Comparison of ENCODE assay signal across 10 cellular contexts in genomic region chr19:17090501-17091074, GRCh38. TPM values are rescaled to one million over a fixed set of nuclear protein-coding genes. Genes with fewer than 3 reads are reported as not detected.
DNase-seq lines count a peak whose midpoint lies in the region; ATAC-seq and TF ChIP-seq lines count a peak whose summit lies in the region.
"Had no signal": no experiment of that assay in that cellular context is flagged by ENCODE, and none has a peak within 500 bp of the region (broad histone marks: within the 10 kb centered on the region; RNA-seq: fewer than 3 reads in every experiment).

No MANE protein-coding gene starts in this region.

- H2BK15ac ChIP-seq in neuronal stem cell (ENCODE audit: low read length): no peak overlapping the region

- no peak overlapping the region for H3K4me2 ChIP-seq in neuronal stem cell (ENCODE audit: insufficient read depth, low read length, poor library complexity, severe bottlenecking)

- H3K18ac ChIP-seq in neuronal stem cell (ENCODE audit: low read length): no peak overlapping the region

- WGBS in suprapubic skin: 77% methylated on average over 13 of the region's 13 CpGs
- WGBS in neuronal stem cell (ENCODE audit: extremely low coverage in 2 of 2, insufficient read length in 2 of 2, insufficient replicate concordance in 1 of 2), 2 donors: no CpG with 5 or more reads among the region's 13 CpGs
- WGBS in aorta, 2 donors: 87 to 94% methylated on average over 13 of the region's 13 CpGs

- TF ChIP-seq CTCF in left lung (IDR thresholded peaks at IDR 0.05) (no peak), suprapubic skin (IDR thresholded peaks at IDR 0.05) (no peak)

- H3K14ac ChIP-seq in neuronal stem cell (ENCODE audit: low read length): no peak overlapping the region

- no peak overlapping the region for H2AFZ ChIP-seq in neuronal stem cell (ENCODE audit: low read length)

- H2BK5ac ChIP-seq in neuronal stem cell (ENCODE audit: low read length): no peak overlapping the region

- H3K23ac ChIP-seq in neuronal stem cell (ENCODE audit: low read depth, low read length, poor library complexity): no peak overlapping the region

- no peak overlapping the region for H2AK5ac ChIP-seq in neuronal stem cell (ENCODE audit: low read depth, low read length)

- ATAC-seq in activated CD4-positive, CD25-positive, alpha-beta regulatory T cell treated with anti-CD3 and anti-CD28 coated beads, Interleukin-2, amount 50 U/mL, for 24 hours: peak; percentile 90 to 95
- peak; percentile 51 for ATAC-seq in left lung
- ATAC-seq in HG02571 (IDR thresholded peaks at IDR 0.05; ENCODE audit: unreplicated experiment): no peak
- no peak for ATAC-seq in aorta (ENCODE audit: low FRiP score)

- no peak for DNase-seq in activated CD4-positive, CD25-positive, alpha-beta regulatory T cell treated with anti-CD3 and anti-CD28 coated beads, Interleukin-2, amount 50 U/mL, for 72 hours
- DNase-seq in activated T-helper 1 cell treated with anti-CD3 and anti-CD28 coated beads, Interleukin-12 subunit alpha, Interleukin-12 subunit beta, Interleukin-2, Interleukin-4 antibody, amounts not matched to agents 30 ng/mL and 10 ng/mL and 1 ng/mL, durations not matched to agents 14 hours and 24 hours and 36 hours (ENCODE audit: low spot score): no peak
- DNase-seq in left lung: no peak
- no peak for DNase-seq in suprapubic skin (ENCODE audit: low spot score in 2 of 2)
- DNase-seq in neuronal stem cell (ENCODE audit: low spot score): no peak
- DNase-seq in aorta: no peak
- DNase-seq: ACHN, NCI-H1417 treated with DMSO at 0.1 percent for 48 hours had no signal

- peak overlapping the region; percentile 70 for H3K27ac Mint-ChIP-seq in activated T-helper 1 cell treated with anti-CD3 and anti-CD28 coated beads, Interleukin-12 subunit alpha, Interleukin-12 subunit beta, Interleukin-2, Interleukin-4 antibody, amounts not matched to agents 30 ng/mL and 10 ng/mL and 1 ng/mL, durations not matched to agents 14 hours and 24 hours and 36 hours

- no peak for TF ChIP-seq POLR2A in suprapubic skin (IDR thresholded peaks at IDR 0.05)

- intact Hi-C loops in activated T-helper 1 cell treated with anti-CD3 and anti-CD28 coated beads, Interleukin-12 subunit alpha, Interleukin-12 subunit beta, Interleukin-2, Interleukin-4 antibody, amounts not matched to agents 30 ng/mL and 10 ng/mL and 1 ng/mL, durations not matched to agents 14 hours and 24 hours and 36 hours (cut with micrococcal nuclease): no loop called here
- intact Hi-C loops in left lung (cut with DNase I): no loop called here
- intact Hi-C loops in aorta (cut with DNase I): no loop called here

- H3K4me1 ChIP-seq in left lung (peaks cover 18 to 73% of the 10 kb centered on the region in 2 donors), suprapubic skin (peaks cover 30% of the 10 kb centered on the region), neuronal stem cell (ENCODE audit: control insufficient read depth in 2 of 2, insufficient read depth in 1 of 2, low read depth in 1 of 2, low read length in 2 of 2) (peaks cover 0 to 3% of the 10 kb centered on the region in 2 donors), aorta (ENCODE audit: control insufficient read depth in 1 of 2, insufficient read depth in 2 of 2, low read length in 2 of 2) (no peaks in the 10 kb centered on the region)

- peaks cover 11% of the 10 kb centered on the region for H3K79me1 ChIP-seq in neuronal stem cell (ENCODE audit: low read depth, low read length)

- H3K4me1 Mint-ChIP-seq in activated T-helper 1 cell treated with anti-CD3 and anti-CD28 coated beads, Interleukin-12 subunit alpha, Interleukin-12 subunit beta, Interleukin-2, Interleukin-4 antibody, amounts not matched to agents 30 ng/mL and 10 ng/mL and 1 ng/mL, durations not matched to agents 14 hours and 24 hours and 36 hours (ENCODE audit: low read depth): peaks cover 27% of the 10 kb centered on the region

- H3K9me3 ChIP-seq in left lung (no peaks in the 10 kb centered on the region), suprapubic skin (no peaks in the 10 kb centered on the region), neuronal stem cell (replicated peaks in 1 of 2; ENCODE audit: control insufficient read depth in 2 of 2, insufficient read depth in 1 of 2, low read depth in 1 of 2, low read length in 2 of 2) (peaks cover 4 to 16% of the 10 kb centered on the region in 2 donors), aorta (ENCODE audit: control insufficient read depth, low read length) (no peaks in the 10 kb centered on the region)

- H3K27ac ChIP-seq in left lung (peak overlapping the region; percentile 42 to 87), suprapubic skin (peak overlapping the region; percentile 34), neuronal stem cell (replicated peaks; ENCODE audit: low read length) (no peak overlapping the region), aorta (ENCODE audit: low read depth in 1 of 2, low read length in 2 of 2) (peak overlapping the region in 1 of 2 donors; percentile 50)

- H3K27me3 ChIP-seq in left lung (no peaks in the 10 kb centered on the region), suprapubic skin (no peaks in the 10 kb centered on the region), neuronal stem cell (ENCODE audit: control insufficient read depth in 3 of 3, insufficient read depth in 3 of 3, low read depth in 1 of 3, low read length in 3 of 3) (no peaks in the 10 kb centered on the region), aorta (ENCODE audit: control insufficient read depth in 1 of 2, insufficient read depth in 2 of 2, low read length in 1 of 2) (no peaks in the 10 kb centered on the region)

- H3K36me3 Mint-ChIP-seq in activated T-helper 1 cell treated with anti-CD3 and anti-CD28 coated beads, Interleukin-12 subunit alpha, Interleukin-12 subunit beta, Interleukin-2, Interleukin-4 antibody, amounts not matched to agents 30 ng/mL and 10 ng/mL and 1 ng/mL, durations not matched to agents 14 hours and 24 hours and 36 hours (ENCODE audit: low read depth): peaks cover 12% of the 10 kb centered on the region

- H2BK12ac ChIP-seq in neuronal stem cell (ENCODE audit: low read length): no peak overlapping the region

- H3K36me3 ChIP-seq in left lung (peaks cover 0 to 13% of the 10 kb centered on the region in 2 donors), suprapubic skin (peaks cover 9% of the 10 kb centered on the region), neuronal stem cell (replicated peaks in 1 of 2; ENCODE audit: control insufficient read depth in 2 of 2, insufficient read depth in 2 of 2, low read length in 2 of 2) (peaks cover 5 to 53% of the 10 kb centered on the region in 2 donors), aorta (ENCODE audit: control insufficient read depth in 1 of 2, insufficient read depth in 2 of 2, low read length in 1 of 2) (no peaks in the 10 kb centered on the region)

- no peak for TF ChIP-seq EP300 in suprapubic skin (IDR thresholded peaks at IDR 0.05)

- no peak overlapping the region for H2BK120ac ChIP-seq in neuronal stem cell (ENCODE audit: low read depth, low read length)

- H3K9me3 Mint-ChIP-seq in activated T-helper 1 cell treated with anti-CD3 and anti-CD28 coated beads, Interleukin-12 subunit alpha, Interleukin-12 subunit beta, Interleukin-2, Interleukin-4 antibody, amounts not matched to agents 30 ng/mL and 10 ng/mL and 1 ng/mL, durations not matched to agents 14 hours and 24 hours and 36 hours: no peaks in the 10 kb centered on the region

- H3K4me3 Mint-ChIP-seq in activated T-helper 1 cell treated with anti-CD3 and anti-CD28 coated beads, Interleukin-12 subunit alpha, Interleukin-12 subunit beta, Interleukin-2, Interleukin-4 antibody, amounts not matched to agents 30 ng/mL and 10 ng/mL and 1 ng/mL, durations not matched to agents 14 hours and 24 hours and 36 hours: peak overlapping the region; percentile 39

- no peak overlapping the region for H4K8ac ChIP-seq in neuronal stem cell (ENCODE audit: low read depth, low read length)

- no peak overlapping the region for H4K91ac ChIP-seq in neuronal stem cell (ENCODE audit: low read depth, low read length, poor library complexity)

- H3K4ac ChIP-seq in neuronal stem cell (ENCODE audit: low read length): no peak overlapping the region

- no peak overlapping the region for H3K4me3 ChIP-seq in left lung
- no peak overlapping the region for H3K4me3 ChIP-seq in suprapubic skin
- H3K4me3 ChIP-seq in neuronal stem cell (ENCODE audit: low read length in 2 of 2): no peak overlapping the region
- H3K4me3 ChIP-seq in aorta (ENCODE audit: low read length in 2 of 2): no peak overlapping the region

- no peak overlapping the region for H3K9ac ChIP-seq in neuronal stem cell (ENCODE audit: low read depth, low read length, poor library complexity)

- no peaks in the 10 kb centered on the region for H3K27me3 Mint-ChIP-seq in activated T-helper 1 cell treated with anti-CD3 and anti-CD28 coated beads, Interleukin-12 subunit alpha, Interleukin-12 subunit beta, Interleukin-2, Interleukin-4 antibody, amounts not matched to agents 30 ng/mL and 10 ng/mL and 1 ng/mL, durations not matched to agents 14 hours and 24 hours and 36 hours (ENCODE audit: insufficient read depth)

RNA-seq across cellular contexts. Expression of gene MYO9B, which starts 15.0 kb away (rescaled TPM):
- total RNA-seq in activated T-helper 1 cell treated with anti-CD3 and anti-CD28 coated beads, Interleukin-12 subunit alpha, Interleukin-12 subunit beta, Interleukin-2, Interleukin-4 antibody, amounts not matched to agents 30 ng/mL and 10 ng/mL and 1 ng/mL, durations not matched to agents 14 hours and 24 hours and 36 hours: 134 and 137 TPM in 2 replicates
- 100 to 1,000 TPM in 1 of 2 donors, 10 to 100 TPM in 1; 89.5 to 149 TPM for total RNA-seq in left lung
- 10 to 100 TPM; 43.6 to 99.9 (median 69.5) TPM for total RNA-seq in suprapubic skin
- polyA plus RNA-seq in neuronal stem cell (2013, experiment 1 of 2): 22.7 TPM
- polyA plus RNA-seq in neuronal stem cell (2013, experiment 2 of 2): 23.8 TPM
- 100 to 1,000 TPM; 165 to 176 TPM for total RNA-seq in aorta
- 100 to 1,000 TPM in 1 of 2 donors, 10 to 100 TPM in 1; 34.3 to 183 TPM for polyA plus RNA-seq in aorta

RNA-seq across cellular contexts. Expression of gene HAUS8, which starts 15.3 kb away (rescaled TPM):
- 32.8 and 34.9 TPM in 2 replicates for total RNA-seq in activated T-helper 1 cell treated with anti-CD3 and anti-CD28 coated beads, Interleukin-12 subunit alpha, Interleukin-12 subunit beta, Interleukin-2, Interleukin-4 antibody, amounts not matched to agents 30 ng/mL and 10 ng/mL and 1 ng/mL, durations not matched to agents 14 hours and 24 hours and 36 hours
- total RNA-seq in left lung (10 to 100 TPM in 1 of 2 donors, 1 to 10 TPM in 1; 8.4 to 11.6 TPM), suprapubic skin (1 to 10 TPM; 2.4 to 4.1 (median 3.0) TPM), aorta (1 to 10 TPM; 5.8 to 7.2 TPM)
- 26.5 TPM for polyA plus RNA-seq in neuronal stem cell (2013, experiment 1 of 2)
- 27.2 TPM for polyA plus RNA-seq in neuronal stem cell (2013, experiment 2 of 2)
- polyA plus RNA-seq in aorta: 10 to 100 TPM in 1 of 2 donors, 1 to 10 TPM in 1; 4.5 to 15.1 TPM

Comparison
In these comparisons a context has a peak if more than half of its experiments do, and no peak if none do; other contexts are left out.
1. ATAC-seq: peak in activated CD4-positive, CD25-positive, alpha-beta regulatory T cell treated with anti-CD3 and anti-CD28 coated beads, Interleukin-2, amount 50 U/mL, for 24 hours (2 of 2) and left lung (single experiment); none in HG02571 (single experiment) and aorta (single experiment).